In the genomic region with DNA sequence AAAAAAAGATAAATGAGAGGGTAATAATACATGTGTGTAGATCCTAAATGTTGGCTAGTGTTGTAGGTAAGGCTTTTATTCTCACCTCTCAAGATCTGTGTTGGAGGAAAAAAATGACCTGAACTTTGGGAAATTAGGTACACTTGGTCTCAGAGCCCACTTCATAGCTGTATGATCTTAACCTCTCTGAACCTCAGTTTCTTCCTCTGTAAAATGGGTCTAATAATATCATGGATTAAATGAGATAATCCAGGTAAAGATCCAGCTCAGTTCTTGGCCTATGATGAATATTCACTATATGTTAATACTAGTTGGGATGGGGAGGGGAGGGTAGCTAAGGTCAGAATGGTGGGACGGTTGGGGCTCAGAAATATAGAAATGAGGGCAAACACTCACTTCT, we compare ENCODE assay signal across 35 cellular contexts. TPM values are rescaled to one million over a fixed set of nuclear protein-coding genes. Genes with fewer than 3 reads are reported as not detected.
"Had no signal": no experiment of that assay in that cellular context is flagged by ENCODE, and none has a peak within 500 bp of the region (broad histone marks: within the 10 kb centered on the region; RNA-seq: fewer than 3 reads in every experiment).

No MANE protein-coding gene starts in this region.

- H3K4me3 ChIP-seq: MG63 had no signal

- H3K9me3 ChIP-seq: MG63 had no signal

- H3K36me3 ChIP-seq: MG63 had no signal

- H3K27me3 ChIP-seq: MG63 had no signal

- DNase-seq: Karpas-422, Kasumi-1, MG63, MM.1S, MV-4-11, NCI-H1048, NCI-H1092, NCI-H1092 treated with DMSO at 0.1 percent for 48 hours, NCI-H1105, NCI-H1105 treated with DMSO at 0.1 percent for 48 hours, NCI-H1417, NCI-H1417 treated with DMSO at 0.1 percent for 48 hours, NCI-H1436 treated with DMSO at 0.1 percent for 48 hours, NCI-H146, NCI-H1694, NCI-H1694 treated with DMSO at 0.1 percent for 48 hours, NCI-H187, NCI-H187 treated with DMSO at 0.1 percent for 48 hours, NCI-H1930, NCI-H2029, NCI-H2029 treated with DMSO at 0.1 percent for 48 hours, NCI-H2081, NCI-H2081 treated with DMSO at 0.1 percent for 48 hours, NCI-H2107, NCI-H2171, NCI-H2171 treated with DMSO at 0.1 percent for 48 hours, NCI-H2227 treated with DMSO at 0.1 percent for 48 hours, NCI-H226, NCI-H345, NCI-H446, NCI-H446 treated with DMSO at 0.1 percent for 48 hours, NCI-H510A, NCI-H510A treated with DMSO at 0.1 percent for 48 hours, NCI-H524 had no signal

RNA-seq across cellular contexts. Expression of a gene that starts 24.3 kb away (rescaled TPM):
- total RNA-seq: MCF 10A had no signal
